ENCODE assay signal across 21 cellular contexts in the genomic region with DNA sequence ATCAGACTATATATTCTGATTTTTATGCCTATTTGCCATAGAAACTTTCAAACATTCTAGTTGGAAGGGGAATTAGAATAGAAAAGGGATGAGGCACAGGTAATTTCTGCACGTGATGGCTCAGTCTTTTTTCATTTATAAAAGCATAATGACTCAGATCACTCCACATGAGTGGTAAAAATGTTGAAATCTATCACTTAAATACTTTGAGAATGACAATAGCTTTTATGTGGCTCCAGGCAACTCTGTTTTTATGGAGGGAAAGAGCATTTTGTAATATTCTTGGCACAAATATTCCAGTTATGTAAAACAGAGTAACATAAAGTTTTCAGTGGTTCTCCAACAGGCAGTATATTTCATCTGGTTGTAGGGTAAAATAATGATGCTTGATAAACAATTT. TPM values are rescaled to one million over a fixed set of nuclear protein-coding genes. Genes with fewer than 3 reads are reported as not detected.
A peak's percentile ranks its signal among the peaks of the same experiment; 100 is the strongest.
DNase-seq lines count a peak whose midpoint lies in the region; TF ChIP-seq lines count a peak whose summit lies in the region.
"Had no signal": no experiment of that assay in that cellular context is flagged by ENCODE, and none has a peak within 500 bp of the region (broad histone marks: within the 10 kb centered on the region; RNA-seq: fewer than 3 reads in every experiment).

No MANE protein-coding gene starts in this region.

- BruUV-seq in PC-9 (replicated peaks; lab: Mats Ljungman, UMichigan) = no TSS peak

- DNase-seq in GM04503 (ENCODE audit: low read depth) (peak; percentile 61), PC-9 (peak in 1 of 2 experiments; percentile 68), epithelial cell of esophagus (ENCODE audit: low read depth) (peak; percentile 84), renal cortical epithelial cell (ENCODE audit: low read depth) (peak; percentile 63), SKM-1 treated with dmso at 0.1 percent for 144 hours (lab: John Stamatoyannopoulos, UW; ENCODE audit: unreplicated experiment) (no peak), DMS79 (lab: John Stamatoyannopoulos, UW) (no peak), D341Med (ENCODE audit: low spot score) (no peak), HEK293T (ENCODE audit: extremely low spot score) (no peak)
- DNase-seq: activated CD4-positive, alpha-beta T cell treated with anti-CD3 and anti-CD28 coated beads for 48 hours; activated effector memory CD4-positive, alpha-beta T cell treated with anti-CD3 and anti-CD28 coated beads, Interleukin-2, amount 50 U/mL, for 16 hours; amygdala; DMS153; glutamatergic neuron; NCI-H187; NCI-H510A; posterior cingulate gyrus; small intestine had no signal

- H3K9me2 ChIP-seq in PC-9 (ENCODE audit: insufficient read depth) = no peaks in the 10 kb centered on the region

- H3K4me3 ChIP-seq in PC-9 (no peak overlapping the region), epithelial cell of esophagus (ENCODE audit: low read length) (no peak overlapping the region)
- H3K4me3 ChIP-seq: thoracic aorta had no signal

- H2AFZ ChIP-seq in PC-9 = no peak overlapping the region

- no peaks in the 10 kb centered on the region for H4K20me1 ChIP-seq in PC-9 (ENCODE audit: insufficient read depth)

- peaks cover 42% of the 10 kb centered on the region for H3K4me1 ChIP-seq in PC-9 (replicated peaks; ENCODE audit: insufficient read depth)

- no peaks in the 10 kb centered on the region for H3K27me3 ChIP-seq in PC-9 (ENCODE audit: insufficient read depth, low read depth)

- no peaks in the 10 kb centered on the region for H3K36me3 ChIP-seq in PC-9 (ENCODE audit: low read depth)
- H3K36me3 ChIP-seq: thoracic aorta had no signal

- peak overlapping the region; percentile 16 for H3K4me2 ChIP-seq in PC-9

- intact Hi-C loops in PC-9 (cut with micrococcal nuclease; ENCODE audit: unreplicated experiment) = no loop called here

- TF ChIP-seq CTCF in PC-9 (conservative IDR thresholded peaks at IDR 0.05) = no peak
- no peak for TF ChIP-seq CTCF in epithelial cell of esophagus (IDR thresholded peaks at IDR 0.05; ENCODE audit: insufficient read depth, low read depth, low read length, missing control alignments)

- CTCF ChIA-PET in PC-9 (lab: Charles Lee) = interaction anchor here (0.6 kb wide), 1 partner anchor 77 kb away, joined by 3 read pairs; no protein-coding TSS in a partner anchor
- CTCF ChIA-PET in HEK293T (lab: Yijun Ruan, JAX) = no interaction called here

- no peaks in the 10 kb centered on the region for H3K79me2 ChIP-seq in PC-9 (ENCODE audit: low read depth)

- peaks cover 19% of the 10 kb centered on the region; the same call in 1 of the 2 replicates for H3F3A ChIP-seq in PC-9 (ENCODE audit: insufficient read depth, low read depth)

- POLR2A ChIA-PET in PC-9 (lab: Charles Lee; ENCODE audit: unreplicated experiment) = no interaction called here
- POLR2A ChIA-PET in HEK293T (lab: Yijun Ruan, JAX) = no interaction called here

- peak overlapping the region; percentile 22; the same call in 1 of the 2 replicates for H3K27ac ChIP-seq in PC-9
- H3K27ac ChIP-seq: C4-2B, thoracic aorta had no signal

- H3K9me3 ChIP-seq in PC-9 (ENCODE audit: insufficient read depth, low read depth) = peaks cover 6% of the 10 kb centered on the region
- H3K9me3 ChIP-seq: thoracic aorta had no signal

TF ChIP-seq in HEK293T, 16 proteins besides CTCF, POLR2A, EP300 and RAD21:
- TF ChIP-seq FOXM1 (IDR thresholded peaks at IDR 0.05; ENCODE audit: borderline replicate concordance) (no peak), ZNF384 (IDR thresholded peaks at IDR 0.05) (no peak), TARDBP (IDR thresholded peaks at IDR 0.05) (no peak), CTBP1 (IDR thresholded peaks at IDR 0.05; ENCODE audit: borderline replicate concordance) (no peak), SP1 (IDR thresholded peaks at IDR 0.05) (no peak), NFRKB (IDR thresholded peaks at IDR 0.05) (no peak), ARNT (IDR thresholded peaks at IDR 0.05) (no peak), HDGF (IDR thresholded peaks at IDR 0.05; ENCODE audit: borderline replicate concordance) (no peak)

RNA-seq across cellular contexts. Expression of a gene that starts 5.9 kb away (rescaled TPM):
- total RNA-seq in PC-9 (2021) (not detected in 2 replicates), renal cortical epithelial cell (not detected in 2 replicates)
- total RNA-seq: lung microvascular endothelial cell; natural killer cell treated with Interleukin-12 subunit alpha and Interleukin-12 subunit beta and Interleukin-15 and Interleukin-18, amount 100 ng/mL, for 72 hours had no signal

RNA-seq across cellular contexts. Expression of a gene that starts 25.5 kb away (rescaled TPM):
- not detected in 2 replicates for total RNA-seq in PC-9 (2021)
- 0.80 TPM in 1 of 2 replicates, not detected in the other for total RNA-seq in renal cortical epithelial cell
- total RNA-seq: lung microvascular endothelial cell; natural killer cell treated with Interleukin-12 subunit alpha and Interleukin-12 subunit beta and Interleukin-15 and Interleukin-18, amount 100 ng/mL, for 72 hours; thoracic aorta had no signal

RNA-seq across cellular contexts. Expression of a gene that starts 51.4 kb away (rescaled TPM):
- 0.35 TPM in 1 of 2 replicates, not detected in the other for total RNA-seq in PC-9 (2021)
- total RNA-seq in renal cortical epithelial cell = 1.3 and 4.9 TPM in 2 replicates
- total RNA-seq: natural killer cell treated with Interleukin-12 subunit alpha and Interleukin-12 subunit beta and Interleukin-15 and Interleukin-18, amount 100 ng/mL, for 72 hours had no signal

Comparison
In these comparisons a context has a peak if more than half of its experiments do, and no peak if none do; other contexts are left out.
1. DNase-seq: peak in GM04503 (single experiment), epithelial cell of esophagus (single experiment) and renal cortical epithelial cell (single experiment); none in SKM-1 treated with dmso at 0.1 percent for 144 hours (single experiment), DMS79 (single experiment), D341Med (single experiment) and HEK293T (single experiment).